In genomic region chr5:53041740-53042139, GRCh38 we compare ENCODE assay signal across 26 cellular contexts. TPM values are rescaled to one million over a fixed set of nuclear protein-coding genes. Genes with fewer than 3 reads are reported as not detected.
DNase-seq lines count a peak whose midpoint lies in the region; ATAC-seq and TF ChIP-seq lines count a peak whose summit lies in the region.
"Had no signal": no experiment of that assay in that cellular context is flagged by ENCODE, and none has a peak within 500 bp of the region (broad histone marks: within the 10 kb centered on the region; RNA-seq: fewer than 3 reads in every experiment).

No MANE protein-coding gene starts in this region.

- peak overlapping the region; percentile 50 for H3K4me3 Mint-ChIP-seq in natural killer cell treated with Interleukin-12 subunit alpha and Interleukin-12 subunit beta and Interleukin-15 and Interleukin-18, amount 100 ng/mL, for 72 hours
- H3K4me3 Mint-ChIP-seq in natural killer cell = no peak overlapping the region
- peak overlapping the region; percentile 56 to 73 for H3K4me3 Mint-ChIP-seq in effector memory CD8-positive, alpha-beta T cell
- H3K4me3 Mint-ChIP-seq: dendritic cell treated with granulocyte-macrophage colony-stimulating factor and Interleukin-4, amounts not matched to agents 40 ng/mL and 50 ng/mL, for 4 days; endodermal cell; nephron had no signal

- H3K4me1 Mint-ChIP-seq in natural killer cell treated with Interleukin-12 subunit alpha and Interleukin-12 subunit beta and Interleukin-15 and Interleukin-18, amount 100 ng/mL, for 72 hours (ENCODE audit: low read depth in 2 of 2) = peaks cover 6 to 7% of the 10 kb centered on the region in 2 donors
- H3K4me1 Mint-ChIP-seq in natural killer cell = peaks cover 12 to 13% of the 10 kb centered on the region in 2 donors
- H3K4me1 Mint-ChIP-seq in effector memory CD8-positive, alpha-beta T cell (ENCODE audit: low read depth in 2 of 2) = peaks cover 5% of the 10 kb centered on the region in 2 donors
- H3K4me1 Mint-ChIP-seq: endodermal cell had no signal

- H3K36me3 ChIP-seq in KOPT-K1 (ENCODE audit: insufficient read depth, low read length) = no peaks in the 10 kb centered on the region
- H3K36me3 ChIP-seq: BLaER1, gastrocnemius medialis, lower lobe of right lung, SJSA1, transverse colon had no signal

- no peaks in the 10 kb centered on the region for H3K36me3 Mint-ChIP-seq in natural killer cell treated with Interleukin-12 subunit alpha and Interleukin-12 subunit beta and Interleukin-15 and Interleukin-18, amount 100 ng/mL, for 72 hours
- H3K36me3 Mint-ChIP-seq in natural killer cell = no peaks in the 10 kb centered on the region
- no peaks in the 10 kb centered on the region for H3K36me3 Mint-ChIP-seq in effector memory CD8-positive, alpha-beta T cell (ENCODE audit: insufficient read depth)
- H3K36me3 Mint-ChIP-seq: stimulated activated effector memory CD8-positive, alpha-beta T cell treated with anti-CD3 and anti-CD28 coated beads, Interleukin-12 subunit alpha, Interleukin-12 subunit beta, amount 100 ng/mL, for 72 hours had no signal

- H3K9me3 ChIP-seq in KOPT-K1 (ENCODE audit: insufficient read depth, low read length, poor library complexity, severe bottlenecking) = no peaks in the 10 kb centered on the region
- H3K9me3 ChIP-seq: BLaER1, body of pancreas, Caco-2, esophagus squamous epithelium, gastrocnemius medialis, lower lobe of right lung, SJSA1, transverse colon had no signal

- H3K27ac Mint-ChIP-seq in natural killer cell treated with Interleukin-12 subunit alpha and Interleukin-12 subunit beta and Interleukin-15 and Interleukin-18, amount 100 ng/mL, for 72 hours = no peak overlapping the region
- peak overlapping the region in 1 of 2 donors; percentile 51 for H3K27ac Mint-ChIP-seq in natural killer cell
- peak overlapping the region; percentile 62 to 77 for H3K27ac Mint-ChIP-seq in effector memory CD8-positive, alpha-beta T cell
- H3K27ac Mint-ChIP-seq: dendritic cell treated with granulocyte-macrophage colony-stimulating factor and Interleukin-4, amounts not matched to agents 40 ng/mL and 50 ng/mL, for 4 days; endodermal cell; nephron; stimulated activated effector memory CD8-positive, alpha-beta T cell treated with anti-CD3 and anti-CD28 coated beads, Interleukin-12 subunit alpha, Interleukin-12 subunit beta, amount 100 ng/mL, for 72 hours had no signal

- H3K9me3 Mint-ChIP-seq in natural killer cell treated with Interleukin-12 subunit alpha and Interleukin-12 subunit beta and Interleukin-15 and Interleukin-18, amount 100 ng/mL, for 72 hours = no peaks in the 10 kb centered on the region
- H3K9me3 Mint-ChIP-seq in natural killer cell = no peaks in the 10 kb centered on the region
- no peaks in the 10 kb centered on the region for H3K9me3 Mint-ChIP-seq in effector memory CD8-positive, alpha-beta T cell
- H3K9me3 Mint-ChIP-seq: activated T-cell treated with anti-CD3 and anti-CD28 coated beads, Interleukin-2, amount 50 U/mL, for 24 hours; dendritic cell treated with granulocyte-macrophage colony-stimulating factor and Interleukin-4, amounts not matched to agents 40 ng/mL and 50 ng/mL, for 4 days; endodermal cell; nephron; stimulated activated effector memory CD8-positive, alpha-beta T cell treated with anti-CD3 and anti-CD28 coated beads, Interleukin-12 subunit alpha, Interleukin-12 subunit beta, amount 100 ng/mL, for 72 hours had no signal

- TF ChIP-seq CTCF in natural killer cell (IDR thresholded peaks at IDR 0.05) = no peak

- intact Hi-C loops in natural killer cell (cut with micrococcal nuclease) = no loop called here

- H3K27ac ChIP-seq in KOPT-K1 (ENCODE audit: low read depth, low read length, poor library complexity, severe bottlenecking) = peak overlapping the region; percentile 69
- H3K27ac ChIP-seq: BLaER1, body of pancreas, esophagus squamous epithelium, gastrocnemius medialis, lower lobe of right lung, RWPE1, transverse colon had no signal

- no peak for DNase-seq in natural killer cell treated with Interleukin-12 subunit alpha and Interleukin-12 subunit beta and Interleukin-15 and Interleukin-18, amount 100 ng/mL, for 72 hours (ENCODE audit: low spot score)
- DNase-seq in natural killer cell (no peak), DMS79 (lab: John Stamatoyannopoulos, UW) (no peak), NCI-H2107 (lab: John Stamatoyannopoulos, UW) (no peak), SK-N-DZ (ENCODE audit: low spot score) (no peak)
- no peak for DNase-seq in effector memory CD8-positive, alpha-beta T cell
- DNase-seq: activated CD4-positive, alpha-beta T cell treated with anti-CD3 and anti-CD28 coated beads for 1 hour; activated gamma-delta T cell treated with Interleukin-2 at 50 U/mL for 16 hours; activated T-cell treated with anti-CD3 and anti-CD28 coated beads, Interleukin-2, amount 50 U/mL, for 24 hours; body of pancreas; Caco-2; DMS53; endodermal cell; esophagus squamous epithelium; gastrocnemius medialis; lower lobe of right lung; NCI-H1694; NCI-H82; transverse colon had no signal

- ATAC-seq in natural killer cell treated with Interleukin-12 subunit alpha and Interleukin-12 subunit beta and Interleukin-15 and Interleukin-18, amount 100 ng/mL, for 72 hours = no peak
- ATAC-seq in natural killer cell = no peak
- no peak for ATAC-seq in effector memory CD8-positive, alpha-beta T cell (replicated peaks)
- ATAC-seq: body of pancreas, gastrocnemius medialis had no signal

- peaks cover 0 to 5% of the 10 kb centered on the region in 2 donors for H3K27me3 Mint-ChIP-seq in natural killer cell treated with Interleukin-12 subunit alpha and Interleukin-12 subunit beta and Interleukin-15 and Interleukin-18, amount 100 ng/mL, for 72 hours
- no peaks in the 10 kb centered on the region for H3K27me3 Mint-ChIP-seq in natural killer cell (ENCODE audit: low read depth in 2 of 2)
- H3K27me3 Mint-ChIP-seq in effector memory CD8-positive, alpha-beta T cell = no peaks in the 10 kb centered on the region
- H3K27me3 Mint-ChIP-seq: dendritic cell treated with granulocyte-macrophage colony-stimulating factor and Interleukin-4, amounts not matched to agents 40 ng/mL and 50 ng/mL, for 4 days had no signal

RNA-seq across cellular contexts. Expression of gene ITGA2, which starts 52.6 kb away (rescaled TPM):
- total RNA-seq in natural killer cell treated with Interleukin-12 subunit alpha and Interleukin-12 subunit beta and Interleukin-15 and Interleukin-18, amount 100 ng/mL, for 72 hours = under 1 TPM; 0.10 to 0.17 TPM
- under 1 TPM; 0.11 to 0.26 (median 0.20) TPM for total RNA-seq in natural killer cell
- polyA plus RNA-seq in SK-N-DZ (2014; cell fraction: cytosol; rRNA removed) = 0.17 and 0.46 TPM in 2 replicates
- polyA plus RNA-seq in SK-N-DZ (2014; cell fraction: nucleus; rRNA removed) = 0.24 and 0.35 TPM in 2 replicates

Comparison
In these comparisons a context has a peak if more than half of its experiments do, and no peak if none do; other contexts are left out.
1. H3K27ac Mint-ChIP-seq: peak in effector memory CD8-positive, alpha-beta T cell (2 of 2); none in natural killer cell treated with Interleukin-12 subunit alpha and Interleukin-12 subunit beta and Interleukin-15 and Interleukin-18, amount 100 ng/mL, for 72 hours (0 of 2).